ENCODE assay signal across 1 cellular context in the genomic region with DNA sequence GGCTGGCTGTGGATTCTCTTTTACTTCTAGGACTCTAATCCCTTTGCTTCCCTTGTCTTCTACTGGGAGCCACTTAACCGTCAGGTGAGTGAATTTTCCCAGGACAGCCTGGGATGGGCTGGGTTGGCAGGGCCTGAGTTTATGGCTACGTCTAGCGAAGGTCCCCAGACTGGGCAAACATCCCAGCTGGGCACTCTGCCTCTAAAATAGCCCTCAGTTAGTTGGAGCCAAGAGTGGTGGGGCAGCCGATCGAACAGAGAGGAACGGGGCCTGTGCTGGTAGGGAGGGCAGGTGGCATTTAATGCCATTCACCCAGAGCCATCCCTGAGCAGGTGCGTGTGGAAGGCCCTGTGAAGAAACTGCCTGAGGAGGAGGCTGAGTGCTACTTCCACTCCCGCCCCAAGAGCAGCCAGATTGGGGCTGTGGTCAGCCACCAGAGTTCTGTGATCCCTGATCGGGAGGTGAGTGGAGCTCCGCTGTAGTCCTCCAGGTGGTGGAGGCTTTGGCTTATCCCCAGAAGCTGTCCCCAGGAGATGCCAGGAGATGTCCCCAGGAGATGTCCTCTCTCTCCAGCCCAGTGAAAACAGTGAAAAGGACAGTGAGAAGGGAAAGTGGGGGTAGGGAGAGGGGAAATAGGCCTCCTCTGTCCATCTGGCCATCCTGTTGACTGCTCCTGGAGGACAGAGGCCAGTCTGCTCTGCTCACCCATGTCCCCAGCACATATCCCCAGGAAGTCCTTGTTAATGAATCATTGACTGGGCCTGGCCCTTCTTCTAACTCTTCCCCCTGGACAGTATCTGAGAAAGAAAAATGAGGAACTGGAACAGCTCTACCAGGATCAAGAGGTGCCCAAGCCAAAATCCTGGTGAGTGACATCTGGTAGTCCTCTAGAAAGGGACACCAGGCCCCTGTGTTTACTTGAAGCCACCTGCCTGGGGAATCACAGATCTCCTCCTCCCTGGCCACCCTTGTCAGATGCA.
TF ChIP-seq lines count a peak whose summit lies in the region.

No MANE protein-coding gene starts in this region.

TF ChIP-seq in HepG2, 621 proteins besides CTCF, POLR2A, EP300 and RAD21 (continues in another document):
- TF ChIP-seq PCBP1 (IDR thresholded peaks at IDR 0.05; ENCODE audit: borderline replicate concordance, low read depth, low read length) (no peak), ZNF547 (CRISPR knock-in tag; IDR thresholded peaks at IDR 0.05) (no peak), ISL2 (CRISPR knock-in tag; IDR thresholded peaks at IDR 0.05) (no peak), ZSCAN25 (CRISPR knock-in tag; IDR thresholded peaks at IDR 0.05) (no peak), ZNF225 (CRISPR knock-in tag; IDR thresholded peaks at IDR 0.05) (0 out of 2 replicates have a peak, but pooled peaks have one; percentile 30), ZFP41 (CRISPR knock-in tag; IDR thresholded peaks at IDR 0.05; ENCODE audit: borderline replicate concordance) (peak; percentile 23; the same call in 1 of the 2 replicates), NFE2 (CRISPR knock-in tag; IDR thresholded peaks at IDR 0.05) (no peak), SAP130 (CRISPR knock-in tag; IDR thresholded peaks at IDR 0.05; ENCODE audit: low read depth) (peak; percentile 47; the same call in 1 of the 2 replicates), ZBTB38 (CRISPR knock-in tag; IDR thresholded peaks at IDR 0.05) (peak; percentile 69), NCOA5 (CRISPR knock-in tag; IDR thresholded peaks at IDR 0.05) (no peak), ETV5 (CRISPR knock-in tag; IDR thresholded peaks at IDR 0.05; ENCODE audit: borderline replicate concordance) (peak; percentile 10), ZNF264 (CRISPR knock-in tag; IDR thresholded peaks at IDR 0.05) (no peak), RORA (CRISPR knock-in tag; IDR thresholded peaks at IDR 0.05) (no peak), JUNB (CRISPR knock-in tag; IDR thresholded peaks at IDR 0.05; ENCODE audit: borderline replicate concordance) (no peak), MIXL1 (CRISPR knock-in tag; IDR thresholded peaks at IDR 0.05) (peak; percentile 52; the same call in 1 of the 2 replicates), MAFF (IDR thresholded peaks at IDR 0.05; ENCODE audit: low read depth, low read length) (no peak), PRDM15 (CRISPR knock-in tag; IDR thresholded peaks at IDR 0.05) (peak; percentile 81; the same call in 1 of the 2 replicates), AGO2 (optimal IDR thresholded peaks at IDR 0.05; ENCODE audit: low read depth, low read length) (peak; percentile 30), ZNF558 (CRISPR knock-in tag; IDR thresholded peaks at IDR 0.05; ENCODE audit: borderline replicate concordance) (no peak), ZNF788 (CRISPR knock-in tag; IDR thresholded peaks at IDR 0.05; ENCODE audit: borderline replicate concordance) (0 out of 2 replicates have a peak, but pooled peaks have one; percentile 13), ZNF33A (CRISPR knock-in tag; IDR thresholded peaks at IDR 0.05; ENCODE audit: borderline replicate concordance) (no peak), ATF4 (CRISPR knock-in tag; IDR thresholded peaks at IDR 0.05) (no peak), ZNF687 (CRISPR knock-in tag; IDR thresholded peaks at IDR 0.05) (peak; percentile 60), GABPA (IDR thresholded peaks at IDR 0.05; ENCODE audit: low read depth, low read length) (no peak), GABPA (CRISPR knock-in tag; IDR thresholded peaks at IDR 0.05; ENCODE audit: low read depth) (peak; percentile 44; the same call in 1 of the 2 replicates), RBFOX2 (IDR thresholded peaks at IDR 0.05; ENCODE audit: low read depth, low read length) (0 out of 2 replicates have a peak, but pooled peaks have one; percentile 35), ZNF724P (CRISPR knock-in tag; IDR thresholded peaks at IDR 0.05; ENCODE audit: borderline replicate concordance) (no peak), MYC (CRISPR knock-in tag; IDR thresholded peaks at IDR 0.05; ENCODE audit: borderline replicate concordance) (no peak), KAT2B (IDR thresholded peaks at IDR 0.05; ENCODE audit: borderline replicate concordance, low read depth, low read length) (no peak), HOXA3 (CRISPR knock-in tag; IDR thresholded peaks at IDR 0.05) (0 out of 2 replicates have a peak, but pooled peaks have one; percentile 10), SATB2 (CRISPR knock-in tag; IDR thresholded peaks at IDR 0.05) (no peak), SP4 (CRISPR knock-in tag; IDR thresholded peaks at IDR 0.05) (0 out of 2 replicates have a peak, but pooled peaks have one; percentile 21), ZNF253 (CRISPR knock-in tag; IDR thresholded peaks at IDR 0.05; ENCODE audit: borderline replicate concordance) (no peak), GLMP (CRISPR knock-in tag; IDR thresholded peaks at IDR 0.05; ENCODE audit: borderline replicate concordance) (no peak), ZNF317 (CRISPR knock-in tag; IDR thresholded peaks at IDR 0.05) (no peak), TEAD3 (CRISPR knock-in tag; optimal IDR thresholded peaks at IDR 0.05; ENCODE audit: borderline replicate concordance) (peak; percentile 13)
- TF ChIP-seq, protein P1, sequence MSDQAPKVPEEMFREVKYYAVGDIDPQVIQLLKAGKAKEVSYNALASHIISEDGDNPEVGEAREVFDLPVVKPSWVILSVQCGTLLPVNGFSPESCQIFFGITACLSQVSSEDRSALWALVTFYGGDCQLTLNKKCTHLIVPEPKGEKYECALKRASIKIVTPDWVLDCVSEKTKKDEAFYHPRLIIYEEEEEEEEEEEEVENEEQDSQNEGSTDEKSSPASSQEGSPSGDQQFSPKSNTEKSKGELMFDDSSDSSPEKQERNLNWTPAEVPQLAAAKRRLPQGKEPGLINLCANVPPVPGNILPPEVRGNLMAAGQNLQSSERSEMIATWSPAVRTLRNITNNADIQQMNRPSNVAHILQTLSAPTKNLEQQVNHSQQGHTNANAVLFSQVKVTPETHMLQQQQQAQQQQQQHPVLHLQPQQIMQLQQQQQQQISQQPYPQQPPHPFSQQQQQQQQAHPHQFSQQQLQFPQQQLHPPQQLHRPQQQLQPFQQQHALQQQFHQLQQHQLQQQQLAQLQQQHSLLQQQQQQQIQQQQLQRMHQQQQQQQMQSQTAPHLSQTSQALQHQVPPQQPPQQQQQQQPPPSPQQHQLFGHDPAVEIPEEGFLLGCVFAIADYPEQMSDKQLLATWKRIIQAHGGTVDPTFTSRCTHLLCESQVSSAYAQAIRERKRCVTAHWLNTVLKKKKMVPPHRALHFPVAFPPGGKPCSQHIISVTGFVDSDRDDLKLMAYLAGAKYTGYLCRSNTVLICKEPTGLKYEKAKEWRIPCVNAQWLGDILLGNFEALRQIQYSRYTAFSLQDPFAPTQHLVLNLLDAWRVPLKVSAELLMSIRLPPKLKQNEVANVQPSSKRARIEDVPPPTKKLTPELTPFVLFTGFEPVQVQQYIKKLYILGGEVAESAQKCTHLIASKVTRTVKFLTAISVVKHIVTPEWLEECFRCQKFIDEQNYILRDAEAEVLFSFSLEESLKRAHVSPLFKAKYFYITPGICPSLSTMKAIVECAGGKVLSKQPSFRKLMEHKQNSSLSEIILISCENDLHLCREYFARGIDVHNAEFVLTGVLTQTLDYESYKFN (CRISPR knock-in tag; conservative IDR thresholded peaks at IDR 0.05), result peak; percentile 38; the same call in 1 of the 2 replicates
- TF ChIP-seq, protein P2, sequence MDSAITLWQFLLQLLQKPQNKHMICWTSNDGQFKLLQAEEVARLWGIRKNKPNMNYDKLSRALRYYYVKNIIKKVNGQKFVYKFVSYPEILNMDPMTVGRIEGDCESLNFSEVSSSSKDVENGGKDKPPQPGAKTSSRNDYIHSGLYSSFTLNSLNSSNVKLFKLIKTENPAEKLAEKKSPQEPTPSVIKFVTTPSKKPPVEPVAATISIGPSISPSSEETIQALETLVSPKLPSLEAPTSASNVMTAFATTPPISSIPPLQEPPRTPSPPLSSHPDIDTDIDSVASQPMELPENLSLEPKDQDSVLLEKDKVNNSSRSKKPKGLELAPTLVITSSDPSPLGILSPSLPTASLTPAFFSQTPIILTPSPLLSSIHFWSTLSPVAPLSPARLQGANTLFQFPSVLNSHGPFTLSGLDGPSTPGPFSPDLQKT (CRISPR knock-in tag; IDR thresholded peaks at IDR 0.05; ENCODE audit: borderline replicate concordance), result no peak
- TF ChIP-seq, protein P3, sequence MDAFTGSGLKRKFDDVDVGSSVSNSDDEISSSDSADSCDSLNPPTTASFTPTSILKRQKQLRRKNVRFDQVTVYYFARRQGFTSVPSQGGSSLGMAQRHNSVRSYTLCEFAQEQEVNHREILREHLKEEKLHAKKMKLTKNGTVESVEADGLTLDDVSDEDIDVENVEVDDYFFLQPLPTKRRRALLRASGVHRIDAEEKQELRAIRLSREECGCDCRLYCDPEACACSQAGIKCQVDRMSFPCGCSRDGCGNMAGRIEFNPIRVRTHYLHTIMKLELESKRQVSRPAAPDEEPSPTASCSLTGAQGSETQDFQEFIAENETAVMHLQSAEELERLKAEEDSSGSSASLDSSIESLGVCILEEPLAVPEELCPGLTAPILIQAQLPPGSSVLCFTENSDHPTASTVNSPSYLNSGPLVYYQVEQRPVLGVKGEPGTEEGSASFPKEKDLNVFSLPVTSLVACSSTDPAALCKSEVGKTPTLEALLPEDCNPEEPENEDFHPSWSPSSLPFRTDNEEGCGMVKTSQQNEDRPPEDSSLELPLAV (CRISPR knock-in tag; conservative IDR thresholded peaks at IDR 0.05; ENCODE audit: low read depth), result no peak
- TF ChIP-seq, protein P4, sequence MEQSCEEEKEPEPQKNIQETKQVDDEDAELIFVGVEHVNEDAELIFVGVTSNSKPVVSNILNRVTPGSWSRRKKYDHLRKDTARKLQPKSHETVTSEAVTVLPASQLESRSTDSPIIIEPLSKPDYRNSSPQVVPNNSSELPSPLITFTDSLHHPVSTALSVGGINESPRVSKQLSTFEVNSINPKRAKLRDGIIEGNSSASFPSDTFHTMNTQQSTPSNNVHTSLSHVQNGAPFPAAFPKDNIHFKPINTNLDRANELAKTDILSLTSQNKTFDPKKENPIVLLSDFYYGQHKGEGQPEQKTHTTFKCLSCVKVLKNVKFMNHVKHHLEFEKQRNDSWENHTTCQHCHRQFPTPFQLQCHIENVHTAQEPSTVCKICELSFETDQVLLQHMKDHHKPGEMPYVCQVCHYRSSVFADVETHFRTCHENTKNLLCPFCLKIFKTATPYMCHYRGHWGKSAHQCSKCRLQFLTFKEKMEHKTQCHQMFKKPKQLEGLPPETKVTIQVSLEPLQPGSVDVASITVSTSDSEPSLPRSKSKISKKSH (CRISPR knock-in tag; IDR thresholded peaks at IDR 0.05; ENCODE audit: borderline replicate concordance), result no peak
